1 cellular context compared by ENCODE assay signal in genomic region chr6:30463651-30464618, GRCh38.
TF ChIP-seq lines count a peak whose summit lies in the region.

No MANE protein-coding gene starts in this region.

TF ChIP-seq in SK-N-SH treated with all-trans-retinoic acid at 6 μM for 48 hours, 23 proteins besides CTCF, POLR2A, EP300 and RAD21 (continued from another document):
- TF ChIP-seq ZNF70 (CRISPR knock-in tag; IDR thresholded peaks at IDR 0.05) (no peak), BACH2 (CRISPR knock-in tag; IDR thresholded peaks at IDR 0.05; ENCODE audit: borderline replicate concordance) (no peak)
